In the genomic region with DNA sequence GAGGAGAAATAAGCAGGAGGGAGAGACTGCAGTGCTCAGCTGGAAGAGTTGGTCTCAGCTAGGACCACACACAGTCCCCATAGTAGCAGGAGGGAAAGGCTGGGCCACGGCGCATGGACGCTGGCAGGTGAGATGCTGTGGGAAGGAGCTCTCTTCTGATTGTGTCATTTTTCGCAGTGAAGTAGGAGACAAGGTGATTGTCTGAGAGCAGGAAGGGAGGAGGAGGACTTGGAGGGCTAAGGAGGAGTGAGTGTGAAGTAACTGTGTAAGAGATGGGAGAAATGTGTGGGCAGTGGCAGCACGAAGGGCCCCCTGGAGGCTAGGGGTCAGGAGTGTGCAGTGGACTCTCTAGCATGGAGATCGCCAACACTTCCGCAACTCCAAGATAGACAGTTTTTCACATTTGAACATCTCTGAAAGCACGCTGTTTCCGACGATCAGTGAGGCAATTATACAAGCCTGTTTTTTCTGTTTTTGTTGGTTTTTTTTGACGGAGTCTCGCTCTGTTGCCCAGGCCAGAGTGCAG, we compare ENCODE assay signal across 1 cellular context.
TF ChIP-seq lines count a peak whose summit lies in the region.

No MANE protein-coding gene starts in this region.

TF ChIP-seq in HepG2, 621 proteins besides CTCF, POLR2A, EP300 and RAD21:
- TF ChIP-seq GABPA (IDR thresholded peaks at IDR 0.05; ENCODE audit: low read depth, low read length), result no peak
- no peak for TF ChIP-seq GABPA (CRISPR knock-in tag; IDR thresholded peaks at IDR 0.05; ENCODE audit: low read depth)
- TF ChIP-seq, protein P1, sequence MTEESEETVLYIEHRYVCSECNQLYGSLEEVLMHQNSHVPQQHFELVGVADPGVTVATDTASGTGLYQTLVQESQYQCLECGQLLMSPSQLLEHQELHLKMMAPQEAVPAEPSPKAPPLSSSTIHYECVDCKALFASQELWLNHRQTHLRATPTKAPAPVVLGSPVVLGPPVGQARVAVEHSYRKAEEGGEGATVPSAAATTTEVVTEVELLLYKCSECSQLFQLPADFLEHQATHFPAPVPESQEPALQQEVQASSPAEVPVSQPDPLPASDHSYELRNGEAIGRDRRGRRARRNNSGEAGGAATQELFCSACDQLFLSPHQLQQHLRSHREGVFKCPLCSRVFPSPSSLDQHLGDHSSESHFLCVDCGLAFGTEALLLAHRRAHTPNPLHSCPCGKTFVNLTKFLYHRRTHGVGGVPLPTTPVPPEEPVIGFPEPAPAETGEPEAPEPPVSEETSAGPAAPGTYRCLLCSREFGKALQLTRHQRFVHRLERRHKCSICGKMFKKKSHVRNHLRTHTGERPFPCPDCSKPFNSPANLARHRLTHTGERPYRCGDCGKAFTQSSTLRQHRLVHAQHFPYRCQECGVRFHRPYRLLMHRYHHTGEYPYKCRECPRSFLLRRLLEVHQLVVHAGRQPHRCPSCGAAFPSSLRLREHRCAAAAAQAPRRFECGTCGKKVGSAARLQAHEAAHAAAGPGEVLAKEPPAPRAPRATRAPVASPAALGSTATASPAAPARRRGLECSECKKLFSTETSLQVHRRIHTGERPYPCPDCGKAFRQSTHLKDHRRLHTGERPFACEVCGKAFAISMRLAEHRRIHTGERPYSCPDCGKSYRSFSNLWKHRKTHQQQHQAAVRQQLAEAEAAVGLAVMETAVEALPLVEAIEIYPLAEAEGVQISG (CRISPR knock-in tag; IDR thresholded peaks at IDR 0.05), result peak; percentile 52
- TF ChIP-seq FOXK2 (IDR thresholded peaks at IDR 0.05), result no peak
